ENCODE assay signal across 9 cellular contexts in genomic region chr19:48858984-48859710, GRCh38. TPM values are rescaled to one million over a fixed set of nuclear protein-coding genes. Genes with fewer than 3 reads are reported as not detected.
A peak's percentile ranks its signal among the peaks of the same experiment; 100 is the strongest.
DNase-seq lines count a peak whose midpoint lies in the region; ATAC-seq, FAIRE-seq and TF ChIP-seq lines count a peak whose summit lies in the region.
"Had no signal": no experiment of that assay in that cellular context is flagged by ENCODE, and none has a peak within 500 bp of the region (broad histone marks: within the 10 kb centered on the region; RNA-seq: fewer than 3 reads in every experiment).

No MANE protein-coding gene starts in this region.

- DNase-seq in Right ventricle myocardium superior, result peak; percentile 70
- DNase-seq in right atrium auricular region (ENCODE audit: low spot score), result no peak
- DNase-seq in activated CD4-positive, alpha-beta memory T cell treated with anti-CD3 and anti-CD28 coated beads for 36 hours, result peak; percentile 90
- DNase-seq in left ventricle myocardium superior, result peak; percentile 53
- DNase-seq in stimulated activated CD8-positive, alpha-beta memory T cell treated with anti-CD3 and anti-CD28 coated beads, Interleukin-7, amount 100 ng/mL, for 1 hour (ENCODE audit: low read depth in 2 of 2), result peak; percentile 44 to 68
- no peak for DNase-seq in SJCRH30
- no peak for DNase-seq in urothelium cell line (ENCODE audit: low spot score)
- DNase-seq in NCI-H146 treated with DMSO at 0.1 percent for 48 hours (lab: John Stamatoyannopoulos, UW; ENCODE audit: unreplicated experiment), result no peak

- no peaks in the 10 kb centered on the region for H3K27me3 ChIP-seq in right atrium auricular region
- no peaks in the 10 kb centered on the region for H3K27me3 ChIP-seq in SJCRH30

- no peak for FAIRE-seq in urothelium cell line (lab: Jason Lieb, UNC)

- POLR2A ChIA-PET in activated CD4-positive, alpha-beta memory T cell treated with anti-CD3 and anti-CD28 coated beads for 36 hours (lab: Charles Lee), result interaction anchor here (0.6 to 2.0 kb wide), 4 partner anchors 13 to 135 kb away, joined by 3 to 5 read pairs (median 5); partner anchors contain the start of gene PPP1R15A

- H3K4me1 ChIP-seq in right atrium auricular region, result no peaks in the 10 kb centered on the region
- H3K4me1 ChIP-seq in SJCRH30, result no peaks in the 10 kb centered on the region

- no peaks in the 10 kb centered on the region for H3K9me3 Mint-ChIP-seq in activated CD4-positive, alpha-beta memory T cell treated with anti-CD3 and anti-CD28 coated beads for 36 hours
- H3K9me3 Mint-ChIP-seq: nephron had no signal

- H3K4me1 Mint-ChIP-seq in activated CD4-positive, alpha-beta memory T cell treated with anti-CD3 and anti-CD28 coated beads for 36 hours (ENCODE audit: low read depth), result peaks cover 3% of the 10 kb centered on the region
- H3K4me1 Mint-ChIP-seq: nephron had no signal

- H3K4me3 ChIP-seq in right atrium auricular region, result peak overlapping the region in 1 of 2 donors; percentile 30
- no peak overlapping the region for H3K4me3 ChIP-seq in SJCRH30

- no peak overlapping the region for H3K27ac ChIP-seq in right atrium auricular region
- H3K27ac ChIP-seq in SJCRH30, result no peak overlapping the region

- CTCF ChIA-PET in activated CD4-positive, alpha-beta memory T cell treated with anti-CD3 and anti-CD28 coated beads for 36 hours (lab: Charles Lee), result interaction anchor here (5.1 kb wide), 1 partner anchor 17 kb away, joined by 26 read pairs; no protein-coding TSS in a partner anchor

- TF ChIP-seq CTCF in right atrium auricular region (IDR thresholded peaks at IDR 0.05), result no peak

- H3K36me3 ChIP-seq in right atrium auricular region, result peaks cover 8% of the 10 kb centered on the region
- H3K36me3 ChIP-seq in SJCRH30, result peaks cover 15% of the 10 kb centered on the region

- ATAC-seq in Right ventricle myocardium superior (ENCODE audit: poor library complexity), result peak; percentile 35
- peak; percentile 57 for ATAC-seq in left ventricle myocardium superior

- H3K27me3 Mint-ChIP-seq in activated CD4-positive, alpha-beta memory T cell treated with anti-CD3 and anti-CD28 coated beads for 36 hours, result no peaks in the 10 kb centered on the region

- intact Hi-C loops in Right ventricle myocardium superior (cut with DNase I), result no loop called here
- intact Hi-C loops in activated CD4-positive, alpha-beta memory T cell treated with anti-CD3 and anti-CD28 coated beads for 36 hours (cut with micrococcal nuclease), result loop anchor here (5.0 kb wide), 1 partner anchor 108 kb away; the partner anchor contains the start of gene FTL
- intact Hi-C loops in left ventricle myocardium superior (cut with micrococcal nuclease), result no loop called here

- peak overlapping the region; percentile 80 for H3K27ac Mint-ChIP-seq in activated CD4-positive, alpha-beta memory T cell treated with anti-CD3 and anti-CD28 coated beads for 36 hours
- H3K27ac Mint-ChIP-seq: nephron had no signal

- peak overlapping the region; percentile 95 for H3K4me3 Mint-ChIP-seq in activated CD4-positive, alpha-beta memory T cell treated with anti-CD3 and anti-CD28 coated beads for 36 hours
- H3K4me3 Mint-ChIP-seq: nephron had no signal

- H3K9me3 ChIP-seq in right atrium auricular region (no peaks in the 10 kb centered on the region), SJCRH30 (replicated peaks) (no peaks in the 10 kb centered on the region)

- H3K36me3 Mint-ChIP-seq in activated CD4-positive, alpha-beta memory T cell treated with anti-CD3 and anti-CD28 coated beads for 36 hours, result no peaks in the 10 kb centered on the region

RNA-seq across cellular contexts. Expression of gene PLEKHA4, which starts 9.3 kb away (rescaled TPM):
- total RNA-seq in Right ventricle myocardium superior (17.7 TPM), right atrium auricular region (10 to 100 TPM; 22.4 to 25.1 TPM), left ventricle myocardium superior (22.2 TPM)
- total RNA-seq in activated CD4-positive, alpha-beta memory T cell treated with anti-CD3 and anti-CD28 coated beads for 36 hours, result 10 to 100 TPM; 10.5 to 11.0 TPM
- total RNA-seq in SJCRH30 (2014; rRNA removed; shearing (Covaris generic)), result 19.3 and 26.6 TPM in 2 replicates

RNA-seq across cellular contexts. Expression of gene PPP1R15A, which starts 13.1 kb away (rescaled TPM):
- total RNA-seq in Right ventricle myocardium superior, result 60.4 TPM
- total RNA-seq in right atrium auricular region, result 10 to 100 TPM; 55.0 to 97.6 TPM
- 10 to 100 TPM; 49.7 to 52.0 TPM for total RNA-seq in activated CD4-positive, alpha-beta memory T cell treated with anti-CD3 and anti-CD28 coated beads for 36 hours
- total RNA-seq in left ventricle myocardium superior, result 63.0 TPM
- total RNA-seq in SJCRH30 (2014; rRNA removed; shearing (Covaris generic)), result 11.1 and 12.5 TPM in 2 replicates

RNA-seq across cellular contexts. Expression of gene HSD17B14, which starts 22.9 kb away (rescaled TPM):
- total RNA-seq in Right ventricle myocardium superior (1.9 TPM), right atrium auricular region (1 to 10 TPM; 3.7 to 6.3 TPM), left ventricle myocardium superior (1.2 TPM)
- under 1 TPM in 1 of 2 experiments, not detected in 1; 0.31 TPM for total RNA-seq in activated CD4-positive, alpha-beta memory T cell treated with anti-CD3 and anti-CD28 coated beads for 36 hours
- total RNA-seq in SJCRH30 (2014; rRNA removed; shearing (Covaris generic)), result not detected in 2 replicates

RNA-seq across cellular contexts. Expression of gene TULP2, which starts 39.4 kb away (rescaled TPM):
- total RNA-seq in Right ventricle myocardium superior, result not detected
- not detected for total RNA-seq in right atrium auricular region
- total RNA-seq in activated CD4-positive, alpha-beta memory T cell treated with anti-CD3 and anti-CD28 coated beads for 36 hours, result under 1 TPM; 0.34 to 0.59 TPM
- total RNA-seq in left ventricle myocardium superior, result not detected
- not detected in 2 replicates for total RNA-seq in SJCRH30 (2014; rRNA removed; shearing (Covaris generic))

RNA-seq across cellular contexts. Expression of gene NUCB1, which starts 41.0 kb away (rescaled TPM):
- total RNA-seq in Right ventricle myocardium superior (237 TPM), right atrium auricular region (100 to 1,000 TPM; 347 to 411 TPM), left ventricle myocardium superior (265 TPM)
- 100 to 1,000 TPM; 154 to 159 TPM for total RNA-seq in activated CD4-positive, alpha-beta memory T cell treated with anti-CD3 and anti-CD28 coated beads for 36 hours
- 91.2 and 97.1 TPM in 2 replicates for total RNA-seq in SJCRH30 (2014; rRNA removed; shearing (Covaris generic))

Comparison
In these comparisons a context has a peak if more than half of its experiments do, and no peak if none do; other contexts are left out.
1. DNase-seq: peak in Right ventricle myocardium superior (single experiment), activated CD4-positive, alpha-beta memory T cell treated with anti-CD3 and anti-CD28 coated beads for 36 hours (single experiment), left ventricle myocardium superior (single experiment) and stimulated activated CD8-positive, alpha-beta memory T cell treated with anti-CD3 and anti-CD28 coated beads, Interleukin-7, amount 100 ng/mL, for 1 hour (2 of 2); none in right atrium auricular region (single experiment), SJCRH30 (0 of 2), urothelium cell line (single experiment) and NCI-H146 treated with DMSO at 0.1 percent for 48 hours (single experiment).